Comparison of ENCODE assay signal across 22 cellular contexts in genomic region chr6:135819665-135820064, GRCh38.
"Had no signal": no experiment of that assay in that cellular context is flagged by ENCODE, and none has a peak within 500 bp of the region (broad histone marks: within the 10 kb centered on the region; RNA-seq: fewer than 3 reads in every experiment).

No MANE protein-coding gene starts in this region.

- H3K27ac ChIP-seq: breast epithelium, esophagus muscularis mucosa, left ventricle myocardium inferior, skin epidermis, thoracic aorta, vagina, WERI-Rb-1 had no signal

- DNase-seq: activated CD4-positive, alpha-beta T cell treated with anti-CD3 and anti-CD28 coated beads, Interleukin-2, amount 10 ng/mL, durations not matched to agents 24 days and 14 days; activated CD4-positive, CD25-positive, alpha-beta regulatory T cell treated with anti-CD3 and anti-CD28 coated beads, Interleukin-2, amount 50 U/mL, for 72 hours; activated CD8-positive, alpha-beta T cell treated with anti-CD3 and anti-CD28 coated beads for 36 hours; activated gamma-delta T cell treated with Interleukin-2 at 50 U/mL for 16 hours; activated naive CD4-positive, alpha-beta T cell treated with anti-CD3 and anti-CD28 coated beads, Interleukin-2, amount 50 U/mL, for 16 hours; activated T-cell treated with anti-CD3 and anti-CD28 coated beads, Interleukin-2, amount 50 U/mL, for 4 hours; dermis blood vessel endothelial cell; effector CD4-positive, alpha-beta T cell; mesendoderm; retina; stimulated activated CD4-positive, alpha-beta T cell treated with anti-CD3 and anti-CD28 coated beads, Interleukin-12 subunit alpha, Interleukin-12 subunit beta, amount 100 ng/mL, for 4 hours; stimulated activated CD4-positive, alpha-beta T cell treated with anti-CD3 and anti-CD28 coated beads, Interleukin-4, amount 100 ng/mL, for 1 hour; WERI-Rb-1 had no signal

- H3K27me3 ChIP-seq: breast epithelium, esophagus muscularis mucosa, vagina had no signal

- H3K4me1 ChIP-seq: breast epithelium, esophagus muscularis mucosa, left ventricle myocardium inferior, vagina had no signal

- H3K4me3 ChIP-seq: breast epithelium, esophagus muscularis mucosa, left ventricle myocardium inferior, lung, skin epidermis, thoracic aorta, vagina had no signal

- ATAC-seq: activated CD8-positive, alpha-beta T cell treated with anti-CD3 and anti-CD28 coated beads for 36 hours; activated T-cell treated with anti-CD3 and anti-CD28 coated beads, Interleukin-2, amount 50 U/mL, for 4 hours; activated T-helper 17 cell treated with anti-CD3 and anti-CD28 coated beads, Interleukin-2, amount 50 U/mL, for 72 hours; natural killer cell treated with Interleukin-12 subunit alpha and Interleukin-12 subunit beta and Interleukin-15 and Interleukin-18, amount 100 ng/mL, for 72 hours had no signal

- H3K36me3 ChIP-seq: breast epithelium, esophagus muscularis mucosa, left ventricle myocardium inferior, thoracic aorta, vagina, WERI-Rb-1 had no signal

- H3K9me3 ChIP-seq: breast epithelium, esophagus muscularis mucosa, left ventricle myocardium inferior, thoracic aorta, vagina had no signal
